13 cellular contexts compared by ENCODE assay signal in the genomic region with DNA sequence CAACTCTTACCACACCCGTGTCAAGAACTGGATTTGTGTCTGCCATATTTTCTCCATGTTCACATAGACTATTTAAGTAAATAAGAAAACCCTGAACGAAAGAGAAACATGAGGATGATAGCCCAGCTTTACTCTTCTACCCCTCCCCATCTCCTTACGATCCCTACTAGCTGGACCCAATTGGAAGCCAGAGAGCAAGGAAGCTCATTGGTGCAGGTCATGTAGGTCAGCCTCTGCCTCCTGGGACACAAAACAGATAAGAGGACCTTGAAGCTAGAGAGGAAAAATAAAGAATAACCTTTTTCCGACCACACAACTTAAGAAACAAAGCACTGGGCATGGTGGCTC.
DNase-seq lines count a peak whose midpoint lies in the region; ATAC-seq and TF ChIP-seq lines count a peak whose summit lies in the region.
"Had no signal": no experiment of that assay in that cellular context is flagged by ENCODE, and none has a peak within 500 bp of the region (broad histone marks: within the 10 kb centered on the region; RNA-seq: fewer than 3 reads in every experiment).

No MANE protein-coding gene starts in this region.

- no peaks in the 10 kb centered on the region for H3K27me3 Mint-ChIP-seq in CD8-positive, alpha-beta memory T cell
- H3K27me3 Mint-ChIP-seq in brain (peaks cover 3% of the 10 kb centered on the region), nephron progenitor cell (ENCODE audit: low read depth, poor library complexity) (peaks cover 6% of the 10 kb centered on the region)

- CTCF ChIA-PET in CD8-positive, alpha-beta memory T cell (lab: Charles Lee): interaction anchor here (1.5 to 3.4 kb wide), 3 partner anchors 14 to 177 kb away, joined by 4 to 16 read pairs (median 6); no protein-coding TSS in a partner anchor
- CTCF ChIA-PET in RWPE1 (lab: Yijun Ruan, JAX): interaction anchor here (0.7 kb wide), 1 partner anchor 76 kb away, joined by 5 read pairs; no protein-coding TSS in a partner anchor

- no peak for TF ChIP-seq CTCF in MM.1S (IDR thresholded peaks at IDR 0.05; ENCODE audit: low read length)
- TF ChIP-seq CTCF in brain (conservative IDR thresholded peaks at IDR 0.05): no peak
- TF ChIP-seq CTCF in nephron progenitor cell (IDR thresholded peaks at IDR 0.05): no peak
- TF ChIP-seq CTCF in RWPE1 (conservative IDR thresholded peaks at IDR 0.05; ENCODE audit: low read depth): no peak
- no peak for TF ChIP-seq CTCF in right lobe of liver (IDR thresholded peaks at IDR 0.05)

- intact Hi-C loops in right lobe of liver (cut with DNase I): no loop called here

- H3K36me3 Mint-ChIP-seq in CD8-positive, alpha-beta memory T cell: peaks cover 3 to 11% (median 4%) of the 10 kb centered on the region in 3 donors
- H3K36me3 Mint-ChIP-seq in brain (peaks cover 34% of the 10 kb centered on the region), nephron progenitor cell (ENCODE audit: low read depth) (peaks cover 26% of the 10 kb centered on the region)

- DNase-seq in CD8-positive, alpha-beta memory T cell: no peak
- DNase-seq in MM.1S: no peak
- no peak for DNase-seq in nephron progenitor cell
- no peak for DNase-seq in RWPE1 (ENCODE audit: low spot score)
- no peak for DNase-seq in nucleus accumbens (lab: John Stamatoyannopoulos, UW)
- no peak for DNase-seq in right lobe of liver
- DNase-seq: activated effector memory CD4-positive, alpha-beta T cell treated with anti-CD3 and anti-CD28 coated beads, Interleukin-2, amount 50 U/mL, for 16 hours; midbrain; NCI-H187 treated with DMSO at 0.1 percent for 48 hours; NCI-H774; right cardiac atrium had no signal

- no peaks in the 10 kb centered on the region for H3K27me3 ChIP-seq in CD8-positive, alpha-beta memory T cell (ENCODE audit: insufficient read depth, low read length, poor library complexity, severe bottlenecking)
- H3K27me3 ChIP-seq in MM.1S (replicated peaks; ENCODE audit: insufficient read depth, low read length) (no peaks in the 10 kb centered on the region), right lobe of liver (no peaks in the 10 kb centered on the region)

- no peak for ATAC-seq in right lobe of liver
- ATAC-seq: K562 had no signal

- no peak overlapping the region for H3K4me3 ChIP-seq in CD8-positive, alpha-beta memory T cell (ENCODE audit: low read length)
- H3K4me3 ChIP-seq in MM.1S (ENCODE audit: low read length): no peak overlapping the region
- no peak overlapping the region for H3K4me3 ChIP-seq in right lobe of liver
- H3K4me3 ChIP-seq: K562 had no signal

- H3K9me3 ChIP-seq in CD8-positive, alpha-beta memory T cell (ENCODE audit: low read length): peaks cover 9% of the 10 kb centered on the region
- H3K9me3 ChIP-seq in MM.1S (replicated peaks; ENCODE audit: insufficient read depth, low read length): no peaks in the 10 kb centered on the region
- H3K9me3 ChIP-seq in right lobe of liver: no peaks in the 10 kb centered on the region

- H3K4me1 Mint-ChIP-seq in CD8-positive, alpha-beta memory T cell: peaks cover 21 to 23% (median 21%) of the 10 kb centered on the region in 3 donors
- H3K4me1 Mint-ChIP-seq in brain (peaks cover 23% of the 10 kb centered on the region), nephron progenitor cell (peaks cover 23% of the 10 kb centered on the region)

- H4K20me1 ChIP-seq in MM.1S (ENCODE audit: insufficient read depth, low read length): no peaks in the 10 kb centered on the region

- H3K4me3 Mint-ChIP-seq in CD8-positive, alpha-beta memory T cell: peak overlapping the region in 6 of 7 donors; percentile 29 to 86 (median 60)
- H3K4me3 Mint-ChIP-seq in brain: no peak overlapping the region
- H3K4me3 Mint-ChIP-seq in nephron progenitor cell: peak overlapping the region; percentile 52

- H3K27ac ChIP-seq in CD8-positive, alpha-beta memory T cell (ENCODE audit: low read depth, low read length): no peak overlapping the region
- H3K27ac ChIP-seq in MM.1S (ENCODE audit: low read length): no peak overlapping the region; the same call in 1 of the 2 replicates
- no peak overlapping the region for H3K27ac ChIP-seq in RWPE1
- no peak overlapping the region for H3K27ac ChIP-seq in right lobe of liver

- no peaks in the 10 kb centered on the region for H3K9me2 ChIP-seq in MM.1S (replicated peaks; ENCODE audit: insufficient read depth, low read length)

- H3K27ac Mint-ChIP-seq in CD8-positive, alpha-beta memory T cell: peak overlapping the region in 3 of 8 donors; percentile 30 to 88 (median 65)
- peak overlapping the region in 3 of 5 experiments; percentile 52 to 93 (median 85) for H3K27ac Mint-ChIP-seq in brain
- peak overlapping the region; percentile 97 for H3K27ac Mint-ChIP-seq in nephron progenitor cell

- peaks cover 4 to 24% (median 19%) of the 10 kb centered on the region in 5 donors for H3K9me3 Mint-ChIP-seq in CD8-positive, alpha-beta memory T cell
- peaks cover 33 to 43% (median 41%) of the 10 kb centered on the region in 5 experiments for H3K9me3 Mint-ChIP-seq in brain
- peaks cover 53% of the 10 kb centered on the region for H3K9me3 Mint-ChIP-seq in nephron progenitor cell

- WGBS in right lobe of liver (ENCODE audit: insufficient coverage, low coverage, low lambda C conversion rate, missing lambda C conversion rate): 70% methylated on average over 4 of the region's 4 CpGs

- no peak overlapping the region for H3K9ac ChIP-seq in MM.1S (ENCODE audit: low read length)

- peak overlapping the region; percentile 77; the same call in 1 of the 2 replicates for H3K4me2 ChIP-seq in MM.1S (ENCODE audit: low read depth, low read length)

- peaks cover 16% of the 10 kb centered on the region for H3K4me1 ChIP-seq in CD8-positive, alpha-beta memory T cell (ENCODE audit: insufficient read depth, low read length)
- H3K4me1 ChIP-seq in MM.1S (ENCODE audit: low read length): peaks cover 7% of the 10 kb centered on the region
- H3K4me1 ChIP-seq in right lobe of liver: peaks cover 0 to 27% (median 5%) of the 10 kb centered on the region in 4 donors

- no peaks in the 10 kb centered on the region for H3K79me2 ChIP-seq in MM.1S (ENCODE audit: low read length)

- no peak for TF ChIP-seq POLR2A in right lobe of liver (IDR thresholded peaks at IDR 0.05)

- H3K36me3 ChIP-seq in CD8-positive, alpha-beta memory T cell (ENCODE audit: insufficient read depth, low read length): no peaks in the 10 kb centered on the region
- H3K36me3 ChIP-seq in MM.1S (replicated peaks; ENCODE audit: insufficient read depth, low read length): no peaks in the 10 kb centered on the region
- no peaks in the 10 kb centered on the region for H3K36me3 ChIP-seq in right lobe of liver

- POLR2A ChIA-PET in CD8-positive, alpha-beta memory T cell (lab: Charles Lee): interaction anchor here (0.7 to 2.2 kb wide), 2 partner anchors 16 to 125 kb away, joined by 3 to 12 read pairs; partner anchors contain the start of gene ATF7IP
- POLR2A ChIA-PET in RWPE1 (lab: Yijun Ruan, JAX; ENCODE audit: low non-redundant PET): no interaction called here

- peaks cover 14% of the 10 kb centered on the region for H3F3A ChIP-seq in MM.1S (ENCODE audit: insufficient read depth, low read length)

- H2AFZ ChIP-seq in MM.1S (ENCODE audit: low read length): peak overlapping the region; percentile 90

Comparison
In these comparisons a context has a peak if more than half of its experiments do, and no peak if none do; other contexts are left out.
1. H3K4me3 Mint-ChIP-seq: peak in CD8-positive, alpha-beta memory T cell (6 of 7) and nephron progenitor cell (single experiment); none in brain (0 of 5).